ENCODE assay signal across 14 cellular contexts in the genomic region with DNA sequence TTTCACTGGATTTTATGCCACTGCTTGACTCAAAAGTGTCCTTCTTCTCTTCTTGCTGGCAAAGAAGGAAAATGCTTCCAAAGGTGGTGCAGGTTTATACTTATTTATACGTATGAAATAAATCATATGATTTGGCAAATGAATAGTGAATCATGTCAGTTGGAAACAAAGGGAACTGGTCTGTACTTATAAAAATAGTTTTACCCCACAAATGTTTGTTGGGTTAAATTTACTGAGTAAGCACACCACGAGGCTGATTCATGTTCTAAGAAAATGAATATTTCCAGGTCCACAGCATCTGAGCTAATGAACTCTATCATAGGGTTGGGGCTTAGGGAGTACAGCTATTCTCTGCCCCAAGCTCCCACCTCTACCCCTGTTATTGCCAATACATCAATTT.
"Had no signal": no experiment of that assay in that cellular context is flagged by ENCODE, and none has a peak within 500 bp of the region (broad histone marks: within the 10 kb centered on the region; RNA-seq: fewer than 3 reads in every experiment).

No MANE protein-coding gene starts in this region.

- H3K27ac ChIP-seq: prostate gland had no signal

- DNase-seq: activated CD4-positive, alpha-beta memory T cell treated with anti-CD3 and anti-CD28 coated beads for 36 hours; activated CD4-positive, alpha-beta T cell treated with anti-CD3 and anti-CD28 coated beads for 1 hour; activated gamma-delta T cell treated with Interleukin-2 at 50 U/mL for 16 hours; activated naive CD8-positive, alpha-beta T cell treated with anti-CD3 and anti-CD28 coated beads for 36 hours; activated T-cell treated with anti-CD3 and anti-CD28 coated beads, Interleukin-2, amount 50 U/mL, for 4 hours; endodermal cell; head of caudate nucleus; sigmoid colon; stimulated activated CD4-positive, alpha-beta T cell treated with anti-CD3 and anti-CD28 coated beads, Interleukin-4, amount 100 ng/mL, for 1 hour; stimulated activated CD8-positive, alpha-beta memory T cell treated with anti-CD3 and anti-CD28 coated beads, Interleukin-4, amount 100 ng/mL, for 48 hours; stimulated activated naive CD8-positive, alpha-beta T cell treated with anti-CD3 and anti-CD28 coated beads, Interleukin-15, Interleukin-2, amounts not matched to agents 100 U/mL and 50 U/mL, for 24 hours; SW 1271 had no signal

- H3K4me3 ChIP-seq: prostate gland, sigmoid colon had no signal

- H3K27me3 ChIP-seq: sigmoid colon had no signal

- ATAC-seq: activated T-cell treated with anti-CD3 and anti-CD28 coated beads, Interleukin-2, amount 50 U/mL, for 4 hours; esophagus mucosa; stimulated activated naive CD8-positive, alpha-beta T cell treated with anti-CD3 and anti-CD28 coated beads, Interleukin-15, Interleukin-2, amounts not matched to agents 100 U/mL and 50 U/mL, for 24 hours had no signal

- H3K9me3 ChIP-seq: prostate gland, sigmoid colon had no signal

- H3K36me3 ChIP-seq: prostate gland, sigmoid colon had no signal
